Comparison of ENCODE assay signal across 8 cellular contexts in genomic region chr11:1761857-1762536, GRCh38. TPM values are rescaled to one million over a fixed set of nuclear protein-coding genes. Genes with fewer than 3 reads are reported as not detected.
DNase-seq lines count a peak whose midpoint lies in the region; ATAC-seq and TF ChIP-seq lines count a peak whose summit lies in the region.

No MANE protein-coding gene starts in this region.

- no peak overlapping the region for H3K4ac ChIP-seq in H9 (ENCODE audit: low read depth, low read length)

- H3K36me3 ChIP-seq in adrenal gland (replicated peaks in 1 of 2), result peaks cover 0 to 34% of the 10 kb centered on the region in 2 donors
- peaks cover 39% of the 10 kb centered on the region for H3K36me3 ChIP-seq in right atrium auricular region
- H3K36me3 ChIP-seq in skeletal muscle satellite cell (ENCODE audit: insufficient read depth, low read length), result peaks cover 35% of the 10 kb centered on the region
- H3K36me3 ChIP-seq in BE2C, result no peaks in the 10 kb centered on the region

- DNase-seq in H9, result no peak
- peak in 3 of 7 donors; percentile 36 to 56 (median 54) for DNase-seq in adrenal gland
- DNase-seq in right atrium auricular region (ENCODE audit: low spot score), result no peak
- no peak for DNase-seq in NCI-H146 treated with DMSO at 0.1 percent for 48 hours (lab: John Stamatoyannopoulos, UW; ENCODE audit: unreplicated experiment)
- no peak for DNase-seq in BE2C

- H3K23me2 ChIP-seq in H9 (ENCODE audit: insufficient read length, low read depth, low read length, poor library complexity, severe bottlenecking), result peaks cover 10% of the 10 kb centered on the region

- no peaks in the 10 kb centered on the region for H3K9me3 Mint-ChIP-seq in H9

- no peak overlapping the region for H2AK5ac ChIP-seq in H9 (ENCODE audit: insufficient read length, low read length)

- no peak for TF ChIP-seq POLR2A in adrenal gland (IDR thresholded peaks at IDR 0.05)

- no peaks in the 10 kb centered on the region; the same call in 1 of the 2 replicates for H3K79me2 ChIP-seq in H9 (ENCODE audit: insufficient read depth, low read length)

- H3K9ac ChIP-seq in H9 (ENCODE audit: extremely low read depth, insufficient read length, low read length) (no peak overlapping the region), skeletal muscle satellite cell (ENCODE audit: low read depth, low read length) (peak overlapping the region; percentile 85)

- H4K91ac ChIP-seq in H9 (ENCODE audit: insufficient read length, low read depth, low read length), result no peak overlapping the region

- no peak overlapping the region for H2AFZ ChIP-seq in H9 (ENCODE audit: low read length)

- H3K4me2 ChIP-seq in H9 (ENCODE audit: insufficient read depth, insufficient read length, low read length) (no peak overlapping the region), skeletal muscle satellite cell (ENCODE audit: low read length) (peak overlapping the region; percentile 96)

- H4K20me1 ChIP-seq in H9 (ENCODE audit: control insufficient read depth, insufficient read depth, insufficient read length), result no peaks in the 10 kb centered on the region

- H3K27me3 Mint-ChIP-seq in H9 (ENCODE audit: low read depth), result peaks cover 3% of the 10 kb centered on the region; the same call in 1 of the 2 replicates

- TF ChIP-seq CTCF in H9 (conservative IDR thresholded peaks at IDR 0.05), result no peak
- no peak for TF ChIP-seq CTCF in adrenal gland (IDR thresholded peaks at IDR 0.05)
- no peak for TF ChIP-seq CTCF in right atrium auricular region (IDR thresholded peaks at IDR 0.05)
- no peak for TF ChIP-seq CTCF in BE2C (IDR thresholded peaks at IDR 0.05; ENCODE audit: low read depth, low read length)

- no peak overlapping the region for H3K23ac ChIP-seq in H9 (ENCODE audit: insufficient read length, low read depth, low read length)

- H4K5ac ChIP-seq in H9 (ENCODE audit: insufficient read length, low read depth, low read length), result no peak overlapping the region

- H3K79me1 ChIP-seq in H9 (ENCODE audit: insufficient read depth, low read depth, low read length, poor library complexity, severe bottlenecking), result peaks cover 9% of the 10 kb centered on the region

- intact Hi-C loops in adrenal gland (cut with DNase I), result no loop called here

- H3K27ac ChIP-seq in H9 (ENCODE audit: insufficient read length, low read depth, low read length) (no peak overlapping the region), adrenal gland (peak overlapping the region; percentile 83 to 100 (median 96)), right atrium auricular region (peak overlapping the region; percentile 98 to 99)

- peaks cover 0 to 7% (median 0%) of the 10 kb centered on the region in 3 experiments; a peak in 4 of 7 replicates for H3K36me3 Mint-ChIP-seq in H9 (ENCODE audit: insufficient read depth in 1 of 3, low read depth in 3 of 3)

- no peaks in the 10 kb centered on the region for H3K27me3 ChIP-seq in H9 (ENCODE audit: insufficient read depth, low read length)
- H3K27me3 ChIP-seq in adrenal gland, result no peaks in the 10 kb centered on the region
- no peaks in the 10 kb centered on the region for H3K27me3 ChIP-seq in right atrium auricular region
- no peaks in the 10 kb centered on the region for H3K27me3 ChIP-seq in skeletal muscle satellite cell (ENCODE audit: control insufficient read depth, insufficient read depth, low read length)
- no peaks in the 10 kb centered on the region for H3K27me3 ChIP-seq in BE2C

- H2BK15ac ChIP-seq in H9 (ENCODE audit: low read depth, low read length), result no peak overlapping the region

- no peak overlapping the region for H3K18ac ChIP-seq in H9 (ENCODE audit: insufficient read length, low read depth, low read length)

- no peak overlapping the region for H2BK120ac ChIP-seq in H9 (ENCODE audit: low read depth, low read length, poor library complexity, severe bottlenecking)

- no peak overlapping the region for H2BK20ac ChIP-seq in H9 (ENCODE audit: low read depth, low read length, poor library complexity, severe bottlenecking)

- no peak overlapping the region for H4K8ac ChIP-seq in H9 (replicated peaks; ENCODE audit: insufficient read length, low read depth, low read length)

- H3K56ac ChIP-seq in H9 (ENCODE audit: insufficient read length, low read depth, low read length), result no peak overlapping the region

- no peak overlapping the region for H2BK5ac ChIP-seq in H9 (ENCODE audit: insufficient read length, low read length)

- no CpG with 5 or more reads among the region's 12 CpGs for WGBS in H9 (ENCODE audit: extremely low coverage, insufficient read length, low lambda C conversion rate)
- WGBS in adrenal gland, 4 donors, result 44 to 69% (median 62%) methylated on average over 10 to 12 of the region's 12 CpGs

- ATAC-seq in HG03520 (IDR thresholded peaks at IDR 0.05; ENCODE audit: unreplicated experiment) (no peak), GM18873 (IDR thresholded peaks at IDR 0.05; ENCODE audit: low FRiP score, unreplicated experiment) (no peak)

- H3K27ac Mint-ChIP-seq in H9, result no peak overlapping the region; a peak in 1 of 7 replicates

- peak overlapping the region in 2 of 4 donors; percentile 90 to 95 for H3K4me3 ChIP-seq in adrenal gland
- peak overlapping the region; percentile 98 to 99 for H3K4me3 ChIP-seq in right atrium auricular region
- peak overlapping the region; percentile 97 for H3K4me3 ChIP-seq in skeletal muscle satellite cell (ENCODE audit: low read length)
- H3K4me3 ChIP-seq in BE2C (ENCODE audit: low read depth, low read length), result no peak overlapping the region; the same call in 1 of the 2 replicates

- peak overlapping the region; percentile 71 to 82; a peak in 4 of 5 replicates for H3K4me3 Mint-ChIP-seq in H9

- H3K14ac ChIP-seq in H9 (ENCODE audit: insufficient read depth, low read length), result no peak overlapping the region

- peaks cover 3% of the 10 kb centered on the region; the same call in 1 of the 2 replicates for H3K4me1 ChIP-seq in H9 (ENCODE audit: insufficient read depth, low read length)
- H3K4me1 ChIP-seq in adrenal gland (replicated peaks in 1 of 2), result peaks cover 52 to 62% of the 10 kb centered on the region in 2 donors
- H3K4me1 ChIP-seq in right atrium auricular region, result peaks cover 6 to 68% of the 10 kb centered on the region in 2 donors
- peaks cover 49% of the 10 kb centered on the region for H3K4me1 ChIP-seq in skeletal muscle satellite cell (ENCODE audit: control insufficient read depth, insufficient read depth, low read length)
- no peaks in the 10 kb centered on the region for H3K4me1 ChIP-seq in BE2C

- peaks cover 2 to 4% of the 10 kb centered on the region in 2 experiments; a peak in 3 of 4 replicates for H3K4me1 Mint-ChIP-seq in H9

- H3K9me3 ChIP-seq in H9 (ENCODE audit: control insufficient read depth, low read depth, low read length), result no peaks in the 10 kb centered on the region
- no peaks in the 10 kb centered on the region for H3K9me3 ChIP-seq in adrenal gland (replicated peaks in 1 of 3)
- no peaks in the 10 kb centered on the region for H3K9me3 ChIP-seq in right atrium auricular region
- H3K9me3 ChIP-seq in skeletal muscle satellite cell (replicated peaks; ENCODE audit: low read length), result no peaks in the 10 kb centered on the region
- no peaks in the 10 kb centered on the region for H3K9me3 ChIP-seq in BE2C

- no peak overlapping the region for H2BK12ac ChIP-seq in H9 (ENCODE audit: insufficient read length, low read depth, low read length)

- no peak overlapping the region for H3T11ph ChIP-seq in H9 (ENCODE audit: low read length)

RNA-seq across cellular contexts. Expression of gene CTSD, which starts 1.7 kb away (rescaled TPM):
- 158 and 161 TPM in 2 replicates for total RNA-seq in H9 (2021)
- 1,000 to 10,000 TPM; 1,712 to 4,168 (median 2,244) TPM for total RNA-seq in adrenal gland
- 1,000 to 10,000 TPM in 2 of 3 donors, 100 to 1,000 TPM in 1; 641 to 1,561 (median 1,335) TPM for polyA plus RNA-seq in adrenal gland
- total RNA-seq in right atrium auricular region, result 1,000 to 10,000 TPM in 1 of 2 donors, 100 to 1,000 TPM in 1; 782 to 1,042 TPM
- total RNA-seq in skeletal muscle satellite cell (2012; rRNA removed), result 96.6 and 121 TPM in 2 replicates
- polyA plus RNA-seq in BE2C (2012; ENCODE audit: insufficient read depth, insufficient read length, low read depth), result 193 TPM

RNA-seq across cellular contexts. Expression of gene IFITM10, which starts 11.6 kb away (rescaled TPM):
- total RNA-seq in H9 (2021) (0.59 and 0.77 TPM in 2 replicates), adrenal gland (100 to 1,000 TPM in 1 of 8 donors, 10 to 100 TPM in 7; 15.7 to 112 (median 31.6) TPM), right atrium auricular region (under 1 TPM; 0.37 to 0.47 TPM)
- polyA plus RNA-seq in adrenal gland, result 100 to 1,000 TPM in 1 of 3 donors, 10 to 100 TPM in 1, 1 to 10 TPM in 1; 6.3 to 267 (median 76.5) TPM
- total RNA-seq in skeletal muscle satellite cell (2012; rRNA removed), result 2.4 and 8.4 TPM in 2 replicates
- polyA plus RNA-seq in BE2C (2012; ENCODE audit: insufficient read depth, insufficient read length, low read depth), result not detected
